44 cellular contexts compared by ENCODE assay signal in the genomic region with DNA sequence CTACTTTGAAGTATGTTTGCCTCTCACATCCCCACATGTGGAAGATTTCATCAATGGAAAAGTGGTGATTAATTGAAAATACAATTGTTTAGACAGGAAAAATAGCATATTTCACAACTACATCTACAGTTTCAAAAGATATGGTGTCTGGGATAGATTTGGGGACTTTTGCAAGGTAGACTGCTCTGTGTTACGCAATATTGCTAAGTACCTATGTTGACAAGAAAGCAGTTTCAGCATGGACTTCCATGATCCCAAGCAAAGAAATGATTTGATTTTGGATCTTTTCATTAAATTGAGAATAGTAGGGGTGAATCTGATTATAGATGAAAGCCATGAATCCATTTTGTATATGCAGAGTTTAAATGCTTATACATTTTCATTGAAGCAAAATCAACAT. TPM values are rescaled to one million over a fixed set of nuclear protein-coding genes. Genes with fewer than 3 reads are reported as not detected.
"Had no signal": no experiment of that assay in that cellular context is flagged by ENCODE, and none has a peak within 500 bp of the region (broad histone marks: within the 10 kb centered on the region; RNA-seq: fewer than 3 reads in every experiment).

No MANE protein-coding gene starts in this region.

- H3K9me3 ChIP-seq: adrenal gland, body of pancreas, breast epithelium, colonic mucosa, esophagus squamous epithelium, gastroesophageal sphincter, heart right ventricle had no signal

- H3K27me3 Mint-ChIP-seq: activated CD4-positive, alpha-beta memory T cell treated with anti-CD3 and anti-CD28 coated beads for 36 hours; activated CD4-positive, alpha-beta T cell treated with anti-CD3 and anti-CD28 coated beads for 36 hours; activated CD4-positive, alpha-beta T cell treated with anti-CD3 and anti-CD28 coated beads, Interleukin-2, amount 10 ng/mL, durations not matched to agents 24 days and 14 days; activated CD8-positive, alpha-beta memory T cell treated with anti-CD3 and anti-CD28 coated beads, Interleukin-2, amount 10 ng/mL, durations not matched to agents 7 days and 5 days; activated naive CD4-positive, alpha-beta T cell treated with anti-CD3 and anti-CD28 coated beads, Interleukin-2, amount 50 U/mL, for 24 hours; activated naive CD8-positive, alpha-beta T cell treated with anti-CD3 and anti-CD28 coated beads for 36 hours; activated naive CD8-positive, alpha-beta T cell treated with anti-CD3 and anti-CD28 coated beads, Interleukin-2, amount 50 U/mL, for 24 hours; T-helper 17 cell had no signal

- H3K36me3 ChIP-seq: breast epithelium had no signal

- H3K4me1 ChIP-seq: body of pancreas, breast epithelium, colonic mucosa, gastroesophageal sphincter had no signal

- H3K27me3 ChIP-seq: adrenal gland, body of pancreas, breast epithelium, cardiac muscle cell, colonic mucosa, esophagus squamous epithelium, gastroesophageal sphincter, heart right ventricle had no signal

- H3K4me3 ChIP-seq: adrenal gland, body of pancreas, breast epithelium, cardiac muscle cell, colonic mucosa, esophagus squamous epithelium, gastroesophageal sphincter, heart right ventricle had no signal

- H3K27ac ChIP-seq: body of pancreas, breast epithelium, cardiac muscle cell, colonic mucosa, epithelial cell of prostate, esophagus squamous epithelium, gastroesophageal sphincter, heart right ventricle, WERI-Rb-1 had no signal

- H3K4me3 Mint-ChIP-seq: activated CD4-positive, alpha-beta memory T cell treated with anti-CD3 and anti-CD28 coated beads for 36 hours; activated CD4-positive, alpha-beta T cell treated with anti-CD3 and anti-CD28 coated beads for 36 hours; activated CD4-positive, alpha-beta T cell treated with anti-CD3 and anti-CD28 coated beads, Interleukin-2, amount 10 ng/mL, durations not matched to agents 24 days and 14 days; activated CD8-positive, alpha-beta memory T cell treated with anti-CD3 and anti-CD28 coated beads, Interleukin-2, amount 10 ng/mL, durations not matched to agents 7 days and 5 days; activated CD8-positive, alpha-beta T cell treated with anti-CD3 and anti-CD28 coated beads, Interleukin-2, amount 10 ng/mL, durations not matched to agents 7 days and 5 days; activated naive CD4-positive, alpha-beta T cell treated with anti-CD3 and anti-CD28 coated beads for 36 hours; activated naive CD4-positive, alpha-beta T cell treated with anti-CD3 and anti-CD28 coated beads, Interleukin-2, amount 50 U/mL, for 24 hours; activated naive CD8-positive, alpha-beta T cell treated with anti-CD3 and anti-CD28 coated beads for 36 hours; activated naive CD8-positive, alpha-beta T cell treated with anti-CD3 and anti-CD28 coated beads, Interleukin-2, amount 50 U/mL, for 24 hours; activated T-helper 1 cell treated with anti-CD3 and anti-CD28 coated beads, Interleukin-12 subunit alpha, Interleukin-12 subunit beta, Interleukin-2, Interleukin-4 antibody, amounts not matched to agents 30 ng/mL and 10 ng/mL and 1 ng/mL, durations not matched to agents 14 hours and 24 hours and 36 hours; T-helper 17 cell; T-helper 2 cell treated with Interferon-gamma antibody and Interleukin-4, amounts not matched to agents 5 μg/mL and 100 μg/mL, for 36 hours had no signal

- H3K4me1 Mint-ChIP-seq: activated CD8-positive, alpha-beta memory T cell treated with anti-CD3 and anti-CD28 coated beads, Interleukin-2, amount 10 ng/mL, durations not matched to agents 7 days and 5 days had no signal

- DNase-seq: activated CD4-positive, alpha-beta memory T cell treated with anti-CD3 and anti-CD28 coated beads for 36 hours; activated CD4-positive, alpha-beta T cell treated with anti-CD3 and anti-CD28 coated beads for 36 hours; activated CD4-positive, alpha-beta T cell treated with anti-CD3 and anti-CD28 coated beads, Interleukin-2, amount 10 ng/mL, durations not matched to agents 24 days and 14 days; activated CD4-positive, CD25-positive, alpha-beta regulatory T cell; activated CD4-positive, CD25-positive, alpha-beta regulatory T cell treated with anti-CD3 and anti-CD28 coated beads, Interleukin-2, amount 50 U/mL, for 72 hours; activated CD8-positive, alpha-beta memory T cell treated with anti-CD3 and anti-CD28 coated beads, Interleukin-2, amount 10 ng/mL, durations not matched to agents 7 days and 5 days; activated CD8-positive, alpha-beta memory T cell treated with anti-CD3 and anti-CD28 coated beads, Interleukin-2, amount 50 U/mL, for 4 hours; activated CD8-positive, alpha-beta T cell treated with anti-CD3 and anti-CD28 coated beads, Interleukin-2, amount 10 ng/mL, durations not matched to agents 7 days and 5 days; activated effector memory CD4-positive, alpha-beta T cell treated with anti-CD3 and anti-CD28 coated beads, Interleukin-2, amount 50 U/mL, for 16 hours; activated naive CD4-positive, alpha-beta T cell treated with anti-CD3 and anti-CD28 coated beads for 36 hours; activated naive CD8-positive, alpha-beta T cell treated with anti-CD3 and anti-CD28 coated beads for 36 hours; activated naive CD8-positive, alpha-beta T cell treated with anti-CD3 and anti-CD28 coated beads, Interleukin-2, amount 50 U/mL, for 24 hours; activated T-cell treated with anti-CD3 and anti-CD28 coated beads, Interleukin-2, amount 50 U/mL, for 1 hour; activated T-cell treated with anti-CD3 and anti-CD28 coated beads, Interleukin-2, amount 50 U/mL, for 48 hours; adrenal gland; amygdala; aorta; body of pancreas; central memory CD4-positive, alpha-beta T cell; cerebellar nuclear complex; colonic mucosa; effector CD8-positive, alpha-beta T cell; esophagus squamous epithelium; foreskin melanocyte; heart right ventricle; T-helper 17 cell; T1000; WERI-Rb-1 had no signal

- FAIRE-seq: endometrium, endothelial cell of umbilical vein had no signal

- H3K9me3 Mint-ChIP-seq: activated CD4-positive, alpha-beta memory T cell treated with anti-CD3 and anti-CD28 coated beads for 36 hours had no signal

- ATAC-seq: activated CD4-positive, alpha-beta T cell treated with anti-CD3 and anti-CD28 coated beads for 36 hours; activated CD8-positive, alpha-beta memory T cell treated with anti-CD3 and anti-CD28 coated beads, Interleukin-2, amount 10 ng/mL, durations not matched to agents 7 days and 5 days; activated CD8-positive, alpha-beta T cell treated with anti-CD3 and anti-CD28 coated beads, Interleukin-2, amount 10 ng/mL, durations not matched to agents 7 days and 5 days; activated naive CD8-positive, alpha-beta T cell treated with anti-CD3 and anti-CD28 coated beads, Interleukin-2, amount 50 U/mL, for 24 hours; body of pancreas; gastroesophageal sphincter; heart right ventricle; T-helper 17 cell had no signal

- H3K27ac Mint-ChIP-seq: activated CD4-positive, alpha-beta memory T cell treated with anti-CD3 and anti-CD28 coated beads for 36 hours; activated CD4-positive, alpha-beta T cell treated with anti-CD3 and anti-CD28 coated beads for 36 hours; activated CD4-positive, alpha-beta T cell treated with anti-CD3 and anti-CD28 coated beads, Interleukin-2, amount 10 ng/mL, durations not matched to agents 24 days and 14 days; activated CD8-positive, alpha-beta memory T cell treated with anti-CD3 and anti-CD28 coated beads, Interleukin-2, amount 10 ng/mL, durations not matched to agents 7 days and 5 days; activated CD8-positive, alpha-beta T cell treated with anti-CD3 and anti-CD28 coated beads, Interleukin-2, amount 10 ng/mL, durations not matched to agents 7 days and 5 days; activated naive CD4-positive, alpha-beta T cell treated with anti-CD3 and anti-CD28 coated beads for 36 hours; activated naive CD4-positive, alpha-beta T cell treated with anti-CD3 and anti-CD28 coated beads, Interleukin-2, amount 50 U/mL, for 24 hours; activated naive CD8-positive, alpha-beta T cell treated with anti-CD3 and anti-CD28 coated beads for 36 hours; activated naive CD8-positive, alpha-beta T cell treated with anti-CD3 and anti-CD28 coated beads, Interleukin-2, amount 50 U/mL, for 24 hours; activated T-helper 1 cell treated with anti-CD3 and anti-CD28 coated beads, Interleukin-12 subunit alpha, Interleukin-12 subunit beta, Interleukin-2, Interleukin-4 antibody, amounts not matched to agents 30 ng/mL and 10 ng/mL and 1 ng/mL, durations not matched to agents 14 hours and 24 hours and 36 hours; activated T-helper 2 cell treated with anti-CD3 and anti-CD28 coated beads, Interferon-gamma antibody, Interleukin-2, Interleukin-4, amounts not matched to agents 10 μg/mL and 5 μg/mL and 100 μg/mL, durations not matched to agents 14 hours and 24 hours and 36 hours; T-helper 17 cell; T-helper 2 cell treated with Interferon-gamma antibody and Interleukin-4, amounts not matched to agents 5 μg/mL and 100 μg/mL, for 36 hours had no signal

RNA-seq across cellular contexts. Expression of a gene that starts 48.2 kb away (rescaled TPM):
- total RNA-seq: activated CD4-positive, alpha-beta memory T cell treated with anti-CD3 and anti-CD28 coated beads for 36 hours; activated CD4-positive, alpha-beta T cell treated with anti-CD3 and anti-CD28 coated beads for 36 hours; activated CD4-positive, alpha-beta T cell treated with anti-CD3 and anti-CD28 coated beads, Interleukin-2, amount 10 ng/mL, durations not matched to agents 24 days and 14 days; activated CD8-positive, alpha-beta memory T cell treated with anti-CD3 and anti-CD28 coated beads for 36 hours; activated CD8-positive, alpha-beta memory T cell treated with anti-CD3 and anti-CD28 coated beads, Interleukin-2, amount 10 ng/mL, durations not matched to agents 7 days and 5 days; activated CD8-positive, alpha-beta T cell treated with anti-CD3 and anti-CD28 coated beads, Interleukin-2, amount 10 ng/mL, durations not matched to agents 7 days and 5 days; activated naive CD4-positive, alpha-beta T cell treated with anti-CD3 and anti-CD28 coated beads for 36 hours; activated naive CD8-positive, alpha-beta T cell treated with anti-CD3 and anti-CD28 coated beads for 36 hours; activated T-helper 1 cell treated with anti-CD3 and anti-CD28 coated beads, Interleukin-12 subunit alpha, Interleukin-12 subunit beta, Interleukin-2, Interleukin-4 antibody, amounts not matched to agents 30 ng/mL and 10 ng/mL and 1 ng/mL, durations not matched to agents 14 hours and 24 hours and 36 hours; activated T-helper 2 cell treated with anti-CD3 and anti-CD28 coated beads, Interferon-gamma antibody, Interleukin-2, Interleukin-4, amounts not matched to agents 10 μg/mL and 5 μg/mL and 100 μg/mL, durations not matched to agents 14 hours and 24 hours and 36 hours; adrenal gland; aorta; body of pancreas; breast epithelium; colonic mucosa; dermis microvascular lymphatic vessel endothelial cell; endothelial cell of umbilical vein; esophagus squamous epithelium; fibroblast of lung; fibroblast of villous mesenchyme; gastroesophageal sphincter; glomerular endothelial cell; heart right ventricle; T-helper 17 cell had no signal
- polyA plus RNA-seq: adrenal gland, aorta, endothelial cell of umbilical vein, esophagus, fibroblast of lung, heart right ventricle had no signal
